Comparison of ENCODE assay signal across 8 cellular contexts in genomic region chr22:31490496-31490925, GRCh38. TPM values are rescaled to one million over a fixed set of nuclear protein-coding genes. Genes with fewer than 3 reads are reported as not detected.
DNase-seq lines count a peak whose midpoint lies in the region; ATAC-seq and TF ChIP-seq lines count a peak whose summit lies in the region.

No MANE protein-coding gene starts in this region.

- H3K27me3 ChIP-seq in HL-60 (ENCODE audit: insufficient read depth, poor library complexity, severe bottlenecking) (no peaks in the 10 kb centered on the region), SU-DHL-6 (ENCODE audit: low read length) (no peaks in the 10 kb centered on the region), right atrium auricular region (no peaks in the 10 kb centered on the region)

- H3K4me3 ChIP-seq in HL-60 (replicated peaks; ENCODE audit: insufficient read depth, low read length) (peak overlapping the region; percentile 87), SU-DHL-6 (ENCODE audit: insufficient read depth, low read length, poor library complexity, severe bottlenecking) (peak overlapping the region; percentile 62), right atrium auricular region (peak overlapping the region; percentile 77 to 80)

- H3K27ac ChIP-seq in HL-60 (replicated peaks) (peak overlapping the region; percentile 93), SU-DHL-6 (ENCODE audit: low read depth, low read length) (peak overlapping the region; percentile 92), right atrium auricular region (peak overlapping the region; percentile 94 to 97)

- H3K4me2 ChIP-seq in SU-DHL-6 (ENCODE audit: low read depth, low read length, poor library complexity, severe bottlenecking) = peak overlapping the region; percentile 78

- H3K79me2 ChIP-seq in SU-DHL-6 (ENCODE audit: insufficient read depth, low read length) = peaks cover 22% of the 10 kb centered on the region

- peaks cover 51% of the 10 kb centered on the region for H3F3A ChIP-seq in SU-DHL-6 (ENCODE audit: insufficient read depth)

- peak; percentile 51 for ATAC-seq in GM19455 (IDR thresholded peaks at IDR 0.05; ENCODE audit: unreplicated experiment)

- DNase-seq in D341Med (ENCODE audit: low spot score) (peak; percentile 40), HL-60 (ENCODE audit: low read depth in 1 of 2, low spot score in 1 of 2) (peak; percentile 83 to 96), amniotic stem cell (lab: John Stamatoyannopoulos, UW) (peak; percentile 16), right atrium auricular region (ENCODE audit: low spot score) (peak; percentile 68), pulmonary artery endothelial cell (ENCODE audit: low read depth, low spot score) (peak; percentile 36), NCI-H187 treated with DMSO at 0.1 percent for 48 hours (lab: John Stamatoyannopoulos, UW) (no peak)

- H3K9ac ChIP-seq in SU-DHL-6 (ENCODE audit: low read length) = peak overlapping the region; percentile 89

- peaks cover 0 to 33% of the 10 kb centered on the region in 2 donors for H3K4me1 ChIP-seq in right atrium auricular region

- no peaks in the 10 kb centered on the region for H3K9me3 ChIP-seq in SU-DHL-6 (ENCODE audit: insufficient read depth, low read length)
- no peaks in the 10 kb centered on the region for H3K9me3 ChIP-seq in right atrium auricular region

- no peak overlapping the region for H2AFZ ChIP-seq in SU-DHL-6 (ENCODE audit: low read depth, low read length, severe bottlenecking)

- H4K20me1 ChIP-seq in SU-DHL-6 (ENCODE audit: low read depth, low read length) = no peaks in the 10 kb centered on the region

- no peaks in the 10 kb centered on the region for H3K9me2 ChIP-seq in SU-DHL-6 (replicated peaks; ENCODE audit: insufficient read depth, low read length)

- H3K36me3 ChIP-seq in SU-DHL-6 (ENCODE audit: low read length) (no peaks in the 10 kb centered on the region; the same call in 1 of the 2 replicates), right atrium auricular region (peaks cover 6% of the 10 kb centered on the region)

- TF ChIP-seq CTCF in HL-60 (IDR thresholded peaks at IDR 0.05; ENCODE audit: insufficient read depth, low read length) (no peak), SU-DHL-6 (IDR thresholded peaks at IDR 0.05; ENCODE audit: insufficient read depth, low read length, poor library complexity, severe bottlenecking) (no peak), right atrium auricular region (IDR thresholded peaks at IDR 0.05) (no peak)

RNA-seq across cellular contexts. Expression of gene EIF4ENIF1, which starts 0.9 kb away (rescaled TPM):
- total RNA-seq in right atrium auricular region (10 to 100 TPM in 1 of 2 donors, 1 to 10 TPM in 1; 9.0 to 14.6 TPM), pulmonary artery endothelial cell (10.9 and 13.4 TPM in 2 replicates)

RNA-seq across cellular contexts. Expression of gene SFI1, which starts 5.8 kb away (rescaled TPM):
- total RNA-seq in right atrium auricular region (1 to 10 TPM; 6.5 to 6.8 TPM), pulmonary artery endothelial cell (17.8 and 23.1 TPM in 2 replicates)
